ENCODE assay signal across 9 cellular contexts in genomic region chrX:51641421-51642021, GRCh38. TPM values are rescaled to one million over a fixed set of nuclear protein-coding genes. Genes with fewer than 3 reads are reported as not detected.
DNase-seq lines count a peak whose midpoint lies in the region; ATAC-seq and TF ChIP-seq lines count a peak whose summit lies in the region.
"Had no signal": no experiment of that assay in that cellular context is flagged by ENCODE, and none has a peak within 500 bp of the region (broad histone marks: within the 10 kb centered on the region; RNA-seq: fewer than 3 reads in every experiment).

No MANE protein-coding gene starts in this region.

- DNase-seq in DMS153 (lab: John Stamatoyannopoulos, UW) (peak; percentile 20), HFF-Myc (ENCODE audit: extremely low read depth, low read depth) (peak; percentile 12), RWPE1 (ENCODE audit: low spot score) (peak; percentile 9), germinal center (ENCODE audit: low spot score) (peak; percentile 14), spleen (no peak), ureter (ENCODE audit: low spot score) (no peak)
- no peak for DNase-seq in stimulated activated CD4-positive, alpha-beta T cell treated with anti-CD3 and anti-CD28 coated beads, Interleukin-2, amount 100 ng/mL, for 24 hours

- intact Hi-C loops in spleen (cut with DNase I; ENCODE audit: low total_unique reads) = no loop called here

- no peaks in the 10 kb centered on the region for H3K4me1 ChIP-seq in spleen

- CTCF ChIA-PET in RWPE1 (lab: Yijun Ruan, JAX) = no interaction called here

- TF ChIP-seq CTCF in HFF-Myc (IDR thresholded peaks at IDR 0.05; ENCODE audit: low read depth, low read length, missing control alignments) = peak; percentile 42
- no peak for TF ChIP-seq CTCF in RWPE1 (conservative IDR thresholded peaks at IDR 0.05; ENCODE audit: low read depth)
- peak in 6 of 11 experiments; percentile 8 to 33 (median 18) for TF ChIP-seq CTCF in spleen (IDR thresholded peaks at IDR 0.05 in 8 of 11, conservative IDR thresholded peaks at IDR 0.05 in 3 of 11)

- H3K27ac ChIP-seq in RWPE1 = no peak overlapping the region
- no peak overlapping the region for H3K27ac ChIP-seq in spleen
- H3K27ac ChIP-seq: neutrophil had no signal

- POLR2A ChIA-PET in RWPE1 (lab: Yijun Ruan, JAX; ENCODE audit: low non-redundant PET) = no interaction called here

- ATAC-seq in HG03432 (IDR thresholded peaks at IDR 0.05; ENCODE audit: unreplicated experiment) = no peak

- no peak for TF ChIP-seq POLR2A in spleen (IDR thresholded peaks at IDR 0.05)

- WGBS in spleen, 5 donors = 24 to 39% (median 37%) methylated on average over 17 to 19 of the region's 19 CpGs

- H3K27me3 ChIP-seq in spleen (replicated peaks in 1 of 7) = peaks cover 0 to 54% (median 0%) of the 10 kb centered on the region in 7 donors
- H3K27me3 ChIP-seq: neutrophil had no signal

- H3K4me3 ChIP-seq in HFF-Myc (replicated peaks; ENCODE audit: low read depth, low read length) (no peak overlapping the region), spleen (no peak overlapping the region)

- no peaks in the 10 kb centered on the region for H3K9me3 ChIP-seq in spleen
- H3K9me3 ChIP-seq: neutrophil had no signal

- no peaks in the 10 kb centered on the region for H3K36me3 ChIP-seq in spleen
- H3K36me3 ChIP-seq: neutrophil had no signal

RNA-seq across cellular contexts. Expression of gene CENPVL3, which starts 22.8 kb away (rescaled TPM):
- total RNA-seq in spleen = not detected
- under 1 TPM in 2 of 3 donors, not detected in 1; 0.03 to 0.04 TPM for polyA plus RNA-seq in spleen
- total RNA-seq in ureter = not detected

RNA-seq across cellular contexts. Expression of gene CENPVL2, which starts 41.1 kb away (rescaled TPM):
- total RNA-seq in spleen = not detected
- polyA plus RNA-seq in spleen = not detected
- total RNA-seq in ureter = not detected

Comparison
In these comparisons a context has a peak if more than half of its experiments do, and no peak if none do; other contexts are left out.
1. DNase-seq: peak in DMS153 (single experiment), HFF-Myc (single experiment), RWPE1 (single experiment) and germinal center (single experiment); none in spleen (single experiment), ureter (single experiment) and stimulated activated CD4-positive, alpha-beta T cell treated with anti-CD3 and anti-CD28 coated beads, Interleukin-2, amount 100 ng/mL, for 24 hours (0 of 2).